ENCODE assay signal across 8 cellular contexts in genomic region chr20:17895641-17896246, GRCh38.
DNase-seq lines count a peak whose midpoint lies in the region; ATAC-seq, FAIRE-seq and TF ChIP-seq lines count a peak whose summit lies in the region.

No MANE protein-coding gene starts in this region.

- H3K27ac ChIP-seq in MM.1S (ENCODE audit: low read length) = peak overlapping the region; percentile 55; the same call in 1 of the 2 replicates
- H3K27ac ChIP-seq in mesenchymal stem cell (ENCODE audit: low read length, poor library complexity, severe bottlenecking) = no peak overlapping the region

- no peak overlapping the region for H2BK120ac ChIP-seq in mesenchymal stem cell (ENCODE audit: low read depth, low read length)

- no peak overlapping the region for H2BK12ac ChIP-seq in mesenchymal stem cell (ENCODE audit: low read length in 2 of 2)

- H3K9ac ChIP-seq in MM.1S (ENCODE audit: low read length) = peak overlapping the region; percentile 33; the same call in 1 of the 2 replicates
- H3K9ac ChIP-seq in mesenchymal stem cell (ENCODE audit: low read length) = peak overlapping the region; percentile 88

- peak overlapping the region; percentile 57 for H3K4me3 ChIP-seq in MM.1S (ENCODE audit: low read length)
- peak overlapping the region; percentile 0 for H3K4me3 ChIP-seq in bronchial epithelial cell (ENCODE audit: low read depth, low read length)
- peak overlapping the region in 1 of 2 experiments; percentile 74 for H3K4me3 ChIP-seq in mesenchymal stem cell (ENCODE audit: insufficient read depth in 1 of 2, low read depth in 1 of 2, low read length in 2 of 2)

- 72% methylated on average over 15 of the region's 18 CpGs for WGBS in mesenchymal stem cell

- ATAC-seq in GM21390 (IDR thresholded peaks at IDR 0.05; ENCODE audit: unreplicated experiment) (peak; percentile 43), GM19397 (IDR thresholded peaks at IDR 0.05; ENCODE audit: unreplicated experiment) (no peak)

- H3F3A ChIP-seq in MM.1S (ENCODE audit: insufficient read depth, low read length) = peaks cover 11% of the 10 kb centered on the region

- H4K91ac ChIP-seq in mesenchymal stem cell (ENCODE audit: low read length) = peak overlapping the region; percentile 18

- H4K8ac ChIP-seq in mesenchymal stem cell (ENCODE audit: low read length) = no peak overlapping the region

- H3K9me2 ChIP-seq in MM.1S (replicated peaks; ENCODE audit: insufficient read depth, low read length) = no peaks in the 10 kb centered on the region

- H2BK5ac ChIP-seq in mesenchymal stem cell (ENCODE audit: low read depth, low read length, poor library complexity, severe bottlenecking) = no peak overlapping the region

- H3K4ac ChIP-seq in mesenchymal stem cell (ENCODE audit: low read depth in 1 of 2, low read length in 2 of 2) = peak overlapping the region in 1 of 2 experiments; percentile 24

- TF ChIP-seq CTCF in MM.1S (IDR thresholded peaks at IDR 0.05; ENCODE audit: low read length) (no peak), bronchial epithelial cell (IDR thresholded peaks at IDR 0.05; ENCODE audit: insufficient read depth, low read length, severe bottlenecking) (no peak)

- H3K36me3 ChIP-seq in MM.1S (replicated peaks; ENCODE audit: insufficient read depth, low read length) = no peaks in the 10 kb centered on the region
- no peaks in the 10 kb centered on the region for H3K36me3 ChIP-seq in bronchial epithelial cell (ENCODE audit: control insufficient read depth, insufficient read depth, low read length)
- H3K36me3 ChIP-seq in mesenchymal stem cell (ENCODE audit: control insufficient read depth in 1 of 2, insufficient read depth in 2 of 2, low read depth in 1 of 2, low read length in 2 of 2) = no peaks in the 10 kb centered on the region

- no peak for FAIRE-seq in bronchial epithelial cell (lab: Jason Lieb, UNC)

- peak overlapping the region in 1 of 2 experiments; percentile 34 for H3K18ac ChIP-seq in mesenchymal stem cell (ENCODE audit: low read depth in 1 of 2, low read length in 2 of 2)

- no peak overlapping the region for H2AK5ac ChIP-seq in mesenchymal stem cell (ENCODE audit: low read length, severe bottlenecking)

- H3K27me3 ChIP-seq in MM.1S (replicated peaks; ENCODE audit: insufficient read depth, low read length) (no peaks in the 10 kb centered on the region), bronchial epithelial cell (ENCODE audit: control insufficient read depth, insufficient read depth, low read length) (no peaks in the 10 kb centered on the region), mesenchymal stem cell (ENCODE audit: control insufficient read depth in 1 of 2, insufficient read depth in 1 of 2, low read length in 2 of 2) (no peaks in the 10 kb centered on the region)

- H3K79me2 ChIP-seq in MM.1S (ENCODE audit: low read length) = peaks cover 10% of the 10 kb centered on the region; the same call in 1 of the 2 replicates

- peak overlapping the region; percentile 63 for H2BK15ac ChIP-seq in mesenchymal stem cell (ENCODE audit: low read depth, poor library complexity, severe bottlenecking)

- H3K14ac ChIP-seq in mesenchymal stem cell (ENCODE audit: low read length in 2 of 2) = peak overlapping the region in 1 of 2 experiments; percentile 17

- H3K4me2 ChIP-seq in MM.1S (ENCODE audit: low read depth, low read length) (peak overlapping the region; percentile 63), mesenchymal stem cell (ENCODE audit: low read length, poor library complexity, severe bottlenecking) (peak overlapping the region; percentile 42)

- no peaks in the 10 kb centered on the region for H3K79me1 ChIP-seq in mesenchymal stem cell (replicated peaks; ENCODE audit: low read length, poor library complexity, severe bottlenecking)

- peaks cover 43% of the 10 kb centered on the region for H3K4me1 ChIP-seq in MM.1S (ENCODE audit: low read length)
- peaks cover 7% of the 10 kb centered on the region for H3K4me1 ChIP-seq in mesenchymal stem cell (ENCODE audit: control insufficient read depth, insufficient read depth, low read depth, low read length)

- DNase-seq in MM.1S = no peak
- DNase-seq in bronchial epithelial cell (ENCODE audit: low read depth) = peak; percentile 40
- DNase-seq in mesenchymal stem cell = peak; percentile 28
- peak; percentile 60 to 68 for DNase-seq in stimulated activated CD8-positive, alpha-beta memory T cell treated with anti-CD3 and anti-CD28 coated beads, Interleukin-2, amount 100 ng/mL, for 48 hours (ENCODE audit: low read depth in 2 of 2)
- no peak for DNase-seq in NCI-H526 (lab: John Stamatoyannopoulos, UW)
- no peak for DNase-seq in NCI-H510A (lab: John Stamatoyannopoulos, UW)

- H3K9me3 ChIP-seq in MM.1S (replicated peaks; ENCODE audit: insufficient read depth, low read length) = no peaks in the 10 kb centered on the region
- H3K9me3 ChIP-seq in mesenchymal stem cell (ENCODE audit: control insufficient read depth, low read length) = no peaks in the 10 kb centered on the region

- no peaks in the 10 kb centered on the region for H4K20me1 ChIP-seq in MM.1S (ENCODE audit: insufficient read depth, low read length)

- no peak overlapping the region for H3K23ac ChIP-seq in mesenchymal stem cell (ENCODE audit: low read length in 2 of 2)

- H2AFZ ChIP-seq in MM.1S (ENCODE audit: low read length) (no peak overlapping the region), mesenchymal stem cell (ENCODE audit: low read depth, low read length) (peak overlapping the region; percentile 60)

Comparison
In these comparisons a context has a peak if more than half of its experiments do, and no peak if none do; other contexts are left out.
1. DNase-seq: peak in bronchial epithelial cell (single experiment), mesenchymal stem cell (single experiment) and stimulated activated CD8-positive, alpha-beta memory T cell treated with anti-CD3 and anti-CD28 coated beads, Interleukin-2, amount 100 ng/mL, for 48 hours (2 of 2); none in MM.1S (single experiment), NCI-H526 (0 of 2) and NCI-H510A (single experiment).